Comparison of ENCODE assay signal across 9 cellular contexts in the genomic region with DNA sequence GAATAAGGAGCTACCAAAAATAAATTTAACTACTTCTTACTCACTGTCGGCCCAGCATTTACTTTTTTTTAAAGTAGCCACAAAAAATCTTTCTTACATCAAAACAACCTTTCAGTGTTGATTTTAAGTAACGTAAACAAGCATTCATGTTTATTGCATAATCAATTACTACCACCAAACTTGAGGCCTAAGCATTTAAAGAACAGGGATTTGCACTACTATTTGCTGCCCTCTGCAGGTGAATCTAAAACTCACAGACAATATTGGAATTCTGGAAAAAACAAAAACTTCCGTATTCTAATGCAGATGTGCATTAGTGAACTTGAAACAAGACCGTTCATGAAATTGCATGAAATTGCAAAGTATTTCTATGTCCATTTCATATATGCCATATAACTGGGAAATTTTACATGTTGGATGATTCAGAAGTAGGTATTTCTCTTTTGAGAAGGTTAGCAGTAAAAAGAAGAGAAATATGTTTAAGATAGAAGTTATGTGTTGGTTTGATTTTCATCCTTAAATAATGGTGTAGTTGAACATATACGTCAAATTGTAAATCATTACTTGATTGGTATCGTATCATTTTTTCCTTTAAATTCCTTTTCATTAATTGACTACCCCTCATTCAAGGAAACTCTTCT. TPM values are rescaled to one million over a fixed set of nuclear protein-coding genes. Genes with fewer than 3 reads are reported as not detected.
DNase-seq lines count a peak whose midpoint lies in the region; ATAC-seq and TF ChIP-seq lines count a peak whose summit lies in the region.
"Had no signal": no experiment of that assay in that cellular context is flagged by ENCODE, and none has a peak within 500 bp of the region (broad histone marks: within the 10 kb centered on the region; RNA-seq: fewer than 3 reads in every experiment).

No MANE protein-coding gene starts in this region.

- H4K20me1 ChIP-seq in fibroblast of lung (ENCODE audit: control insufficient read depth, extremely low read depth, insufficient read depth, low read length), result no peaks in the 10 kb centered on the region

- no peaks in the 10 kb centered on the region for H3K9me3 Mint-ChIP-seq in activated CD4-positive, alpha-beta T cell treated with anti-CD3 and anti-CD28 coated beads, Interleukin-2, amount 10 ng/mL, durations not matched to agents 7 days and 5 days
- H3K9me3 Mint-ChIP-seq in progenitor cell of endocrine pancreas (ENCODE audit: low read depth), result no peaks in the 10 kb centered on the region
- H3K9me3 Mint-ChIP-seq: stimulated activated naive CD8-positive, alpha-beta T cell treated with anti-CD3 and anti-CD28 coated beads, Interleukin-15, Interleukin-2, amounts not matched to agents 100 ng/mL and 50 ng/mL, for 24 hours had no signal

- no peak overlapping the region for H3K27ac ChIP-seq in RWPE1
- H3K27ac ChIP-seq in fibroblast of lung (ENCODE audit: insufficient read depth, low read length), result no peak overlapping the region

- H3K4me2 ChIP-seq in fibroblast of lung (ENCODE audit: extremely low read depth, insufficient read depth, low read length), result no peak overlapping the region

- peak; percentile 81 for TF ChIP-seq CTCF in RWPE1 (conservative IDR thresholded peaks at IDR 0.05; ENCODE audit: low read depth)
- TF ChIP-seq CTCF in fibroblast of lung (conservative IDR thresholded peaks at IDR 0.05 in 1 of 2, IDR thresholded peaks at IDR 0.05 in 1 of 2; ENCODE audit: low read depth in 1 of 2, low read length in 2 of 2), result peak; percentile 66 to 71
- TF ChIP-seq CTCF in progenitor cell of endocrine pancreas (IDR thresholded peaks at IDR 0.05; ENCODE audit: unreplicated experiment), result peak; percentile 85

- no peaks in the 10 kb centered on the region for H3K4me1 ChIP-seq in fibroblast of lung (ENCODE audit: control insufficient read depth, extremely low read depth, insufficient read depth, low read length)

- DNase-seq in activated CD4-positive, alpha-beta T cell treated with anti-CD3 and anti-CD28 coated beads, Interleukin-2, amount 10 ng/mL, durations not matched to agents 7 days and 5 days, result peak; percentile 36
- DNase-seq in activated CD4-positive, alpha-beta T cell treated with anti-CD3 and anti-CD28 coated beads, Interleukin-2, amount 50 U/mL, for 1 hour, result no peak
- DNase-seq in RWPE1 (ENCODE audit: low spot score) (peak; percentile 11), fibroblast of lung (ENCODE audit: low read depth in 2 of 2) (peak; percentile 28 to 73), progenitor cell of endocrine pancreas (ENCODE audit: low spot score, unreplicated experiment) (no peak), islet precursor cell (no peak)

- no peak overlapping the region for H3K4me3 ChIP-seq in fibroblast of lung (replicated peaks in 1 of 4; ENCODE audit: control extremely low read depth in 1 of 4, insufficient read depth in 1 of 4, low read depth in 3 of 4, low read length in 4 of 4)

- peaks cover 11% of the 10 kb centered on the region for H3K27me3 Mint-ChIP-seq in activated CD4-positive, alpha-beta T cell treated with anti-CD3 and anti-CD28 coated beads, Interleukin-2, amount 10 ng/mL, durations not matched to agents 7 days and 5 days
- H3K27me3 Mint-ChIP-seq in progenitor cell of endocrine pancreas, result no peaks in the 10 kb centered on the region

- CTCF ChIA-PET in activated CD4-positive, alpha-beta T cell treated with anti-CD3 and anti-CD28 coated beads, Interleukin-2, amount 10 ng/mL, durations not matched to agents 7 days and 5 days (lab: Charles Lee), result no interaction called here
- CTCF ChIA-PET in RWPE1 (lab: Yijun Ruan, JAX), result interaction anchor here (0.7 to 1.1 kb wide), 2 partner anchors 45 to 652 kb away, joined by 3 read pairs; no protein-coding TSS in a partner anchor

- H3K9me3 ChIP-seq in fibroblast of lung (ENCODE audit: control insufficient read depth, insufficient read depth, low read depth, low read length), result no peaks in the 10 kb centered on the region

- H3K4me3 Mint-ChIP-seq in activated CD4-positive, alpha-beta T cell treated with anti-CD3 and anti-CD28 coated beads, Interleukin-2, amount 10 ng/mL, durations not matched to agents 7 days and 5 days, result no peak overlapping the region
- no peak overlapping the region for H3K4me3 Mint-ChIP-seq in progenitor cell of endocrine pancreas (ENCODE audit: low read depth)
- H3K4me3 Mint-ChIP-seq: stimulated activated naive CD8-positive, alpha-beta T cell treated with anti-CD3 and anti-CD28 coated beads, Interleukin-15, Interleukin-2, amounts not matched to agents 100 ng/mL and 50 ng/mL, for 24 hours had no signal

- H3K4me1 Mint-ChIP-seq in activated CD4-positive, alpha-beta T cell treated with anti-CD3 and anti-CD28 coated beads, Interleukin-2, amount 10 ng/mL, durations not matched to agents 7 days and 5 days, result peaks cover 25% of the 10 kb centered on the region
- peaks cover 3% of the 10 kb centered on the region for H3K4me1 Mint-ChIP-seq in progenitor cell of endocrine pancreas (ENCODE audit: low read depth)

- H3K79me2 ChIP-seq in fibroblast of lung (ENCODE audit: control insufficient read depth, insufficient read depth, low read length), result no peaks in the 10 kb centered on the region

- peak; percentile 60 for ATAC-seq in HG02885 (IDR thresholded peaks at IDR 0.05; ENCODE audit: poor library complexity, unreplicated experiment)
- ATAC-seq in GM21717 (IDR thresholded peaks at IDR 0.05; ENCODE audit: unreplicated experiment), result no peak

- no peaks in the 10 kb centered on the region for H3K36me3 ChIP-seq in fibroblast of lung (ENCODE audit: control insufficient read depth, insufficient read depth, low read length)

- no peaks in the 10 kb centered on the region for H3K27me3 ChIP-seq in fibroblast of lung (ENCODE audit: control insufficient read depth, insufficient read depth, low read length)

- H3K9ac ChIP-seq in fibroblast of lung (ENCODE audit: insufficient read depth, low read length), result no peak overlapping the region

- no peak overlapping the region for H3K27ac Mint-ChIP-seq in activated CD4-positive, alpha-beta T cell treated with anti-CD3 and anti-CD28 coated beads, Interleukin-2, amount 10 ng/mL, durations not matched to agents 7 days and 5 days
- H3K27ac Mint-ChIP-seq in progenitor cell of endocrine pancreas, result peak overlapping the region; percentile 77
- H3K27ac Mint-ChIP-seq: stimulated activated naive CD8-positive, alpha-beta T cell treated with anti-CD3 and anti-CD28 coated beads, Interleukin-15, Interleukin-2, amounts not matched to agents 100 ng/mL and 50 ng/mL, for 24 hours had no signal

- POLR2A ChIA-PET in activated CD4-positive, alpha-beta T cell treated with anti-CD3 and anti-CD28 coated beads, Interleukin-2, amount 10 ng/mL, durations not matched to agents 7 days and 5 days (lab: Charles Lee), result no interaction called here
- POLR2A ChIA-PET in RWPE1 (lab: Yijun Ruan, JAX; ENCODE audit: low non-redundant PET), result no interaction called here

- no peak overlapping the region for H2AFZ ChIP-seq in fibroblast of lung (ENCODE audit: low read length)

- no peaks in the 10 kb centered on the region for H3K36me3 Mint-ChIP-seq in activated CD4-positive, alpha-beta T cell treated with anti-CD3 and anti-CD28 coated beads, Interleukin-2, amount 10 ng/mL, durations not matched to agents 7 days and 5 days (ENCODE audit: low read depth)
- no peaks in the 10 kb centered on the region for H3K36me3 Mint-ChIP-seq in progenitor cell of endocrine pancreas (ENCODE audit: insufficient read depth)

RNA-seq across cellular contexts. Expression of a gene that starts 55.6 kb away (rescaled TPM):
- total RNA-seq in activated CD4-positive, alpha-beta T cell treated with anti-CD3 and anti-CD28 coated beads, Interleukin-2, amount 10 ng/mL, durations not matched to agents 7 days and 5 days, result 100 to 1,000 TPM; 108 to 128 TPM
- total RNA-seq in fibroblast of lung (56.5 and 71.0 TPM in 2 replicates), progenitor cell of endocrine pancreas (86.9 and 96.3 TPM in 2 replicates)
- 61.1 and 70.8 TPM in 2 replicates for polyA plus RNA-seq in fibroblast of lung
- polyA plus RNA-seq in fibroblast of lung (2012), result 38.4 and 43.3 TPM in 2 replicates
- 22.7 and 32.5 TPM in 2 replicates for polyA minus RNA-seq in fibroblast of lung (ENCODE audit: low replicate concordance)

RNA-seq across cellular contexts. Expression of a gene that starts 55.8 kb away (rescaled TPM):
- total RNA-seq in activated CD4-positive, alpha-beta T cell treated with anti-CD3 and anti-CD28 coated beads, Interleukin-2, amount 10 ng/mL, durations not matched to agents 7 days and 5 days, result 10 to 100 TPM; 25.3 to 25.4 TPM
- total RNA-seq in fibroblast of lung, result 14.4 and 16.3 TPM in 2 replicates
- 4.3 and 6.5 TPM in 2 replicates for polyA plus RNA-seq in fibroblast of lung
- polyA plus RNA-seq in fibroblast of lung (2012), result 3.4 and 6.2 TPM in 2 replicates
- 1.4 and 3.2 TPM in 2 replicates for polyA minus RNA-seq in fibroblast of lung (ENCODE audit: low replicate concordance)
- 8.0 and 9.9 TPM in 2 replicates for total RNA-seq in progenitor cell of endocrine pancreas

Comparison
In these comparisons a context has a peak if more than half of its experiments do, and no peak if none do; other contexts are left out.
1. DNase-seq: peak in activated CD4-positive, alpha-beta T cell treated with anti-CD3 and anti-CD28 coated beads, Interleukin-2, amount 10 ng/mL, durations not matched to agents 7 days and 5 days (single experiment), RWPE1 (single experiment) and fibroblast of lung (2 of 2); none in activated CD4-positive, alpha-beta T cell treated with anti-CD3 and anti-CD28 coated beads, Interleukin-2, amount 50 U/mL, for 1 hour (single experiment), progenitor cell of endocrine pancreas (single experiment) and islet precursor cell (single experiment).
2. Peak in every context shown above with its lines, with median percentiles within 50 percentile points of each other: CTCF ChIP-seq.